1 cellular context compared by ENCODE assay signal in genomic region chr4:122732329-122733026, GRCh38.
TF ChIP-seq lines count a peak whose summit lies in the region.

Gene BBS12 (plus strand): TSS chr4:122732704. CDS start chr4:122741893, 9,189 bp downstream.

TF ChIP-seq in K562, 482 proteins besides CTCF, POLR2A, EP300 and RAD21 (continued from another document):
- peak; percentile 56; the same call in 1 of the 2 replicates for TF ChIP-seq CXXC5 (CRISPR knock-in tag; IDR thresholded peaks at IDR 0.05)
- TF ChIP-seq GTF3C2 (IDR thresholded peaks at IDR 0.05; ENCODE audit: borderline replicate concordance, extremely low read depth, insufficient read length): no peak
- peak; percentile 41 to 80; a peak in 2 of 4 replicates for TF ChIP-seq MAZ (CRISPR knock-in tag; conservative IDR thresholded peaks at IDR 0.05 in 1 of 2, IDR thresholded peaks at IDR 0.05 in 1 of 2)
TF ChIP-seq in K562: peak in this region for 85.
